In genomic region chr21:41091561-41091960, GRCh38 we compare ENCODE assay signal across 27 cellular contexts.
"Had no signal": no experiment of that assay in that cellular context is flagged by ENCODE, and none has a peak within 500 bp of the region (broad histone marks: within the 10 kb centered on the region; RNA-seq: fewer than 3 reads in every experiment).

No MANE protein-coding gene starts in this region.

- FAIRE-seq: pancreas, small intestine, urothelium cell line had no signal

- H3K27me3 ChIP-seq: neutrophil, right lobe of liver, sigmoid colon, suprapubic skin, testis, upper lobe of left lung, vagina had no signal

- H3K36me3 ChIP-seq: neutrophil, pancreas, right lobe of liver, sigmoid colon, suprapubic skin, tibial artery, transverse colon, upper lobe of left lung, vagina had no signal

- H3K4me3 ChIP-seq: pancreas, psoas muscle, right lobe of liver, sigmoid colon, suprapubic skin, testis, tibial artery, transverse colon, upper lobe of left lung, vagina had no signal

- DNase-seq: naive thymus-derived CD8-positive, alpha-beta T cell; nephron progenitor cell; nucleus accumbens; pancreas; posterior cingulate gyrus; psoas muscle; right cardiac atrium; right lobe of liver; sigmoid colon; small intestine; stimulated activated CD4-positive, alpha-beta T cell treated with anti-CD3 and anti-CD28 coated beads, Interleukin-12 subunit alpha, Interleukin-12 subunit beta, amount 100 ng/mL, for 4 hours; stimulated activated CD4-positive, alpha-beta T cell treated with anti-CD3 and anti-CD28 coated beads, Interleukin-1b, Interleukin-23, amount 100 ng/mL, for 48 hours; stimulated activated CD4-positive, alpha-beta T cell treated with anti-CD3 and anti-CD28 coated beads, Interleukin-4, amount 100 ng/mL, for 1 hour; stimulated activated CD4-positive, alpha-beta T cell treated with anti-CD3 and anti-CD28 coated beads, Interleukin-4, amount 100 ng/mL, for 4 hours; stimulated activated CD8-positive, alpha-beta memory T cell treated with anti-CD3 and anti-CD28 coated beads, Interleukin-4, amount 100 ng/mL, for 48 hours; stimulated activated naive CD4-positive, alpha-beta T cell; stimulated activated naive CD8-positive, alpha-beta T cell treated with anti-CD3 and anti-CD28 coated beads, Interleukin-15, amount 100 ng/mL, for 72 hours; stimulated activated naive CD8-positive, alpha-beta T cell treated with anti-CD3 and anti-CD28 coated beads, Interleukin-15, Interleukin-2, amounts not matched to agents 100 U/mL and 50 U/mL, for 24 hours; substantia nigra; testis; tibial artery; transverse colon had no signal

- H3K27ac ChIP-seq: neutrophil, pancreas, psoas muscle, right lobe of liver, sigmoid colon, suprapubic skin, testis, tibial artery, transverse colon, upper lobe of left lung, vagina had no signal

- H3K9me3 ChIP-seq: neutrophil, pancreas, psoas muscle, right lobe of liver, sigmoid colon, suprapubic skin, testis, tibial artery, transverse colon, upper lobe of left lung, vagina had no signal

- H3K4me1 ChIP-seq: pancreas, psoas muscle, right lobe of liver, suprapubic skin, testis, tibial artery, transverse colon, upper lobe of left lung, vagina had no signal
